Comparison of ENCODE assay signal across 8 cellular contexts in genomic region chr4:54227261-54228063, GRCh38. TPM values are rescaled to one million over a fixed set of nuclear protein-coding genes. Genes with fewer than 3 reads are reported as not detected.
DNase-seq lines count a peak whose midpoint lies in the region; TF ChIP-seq lines count a peak whose summit lies in the region.

No MANE protein-coding gene starts in this region.

- no peaks in the 10 kb centered on the region for H3K9me3 ChIP-seq in neural progenitor cell (ENCODE audit: low read depth)

- DNase-seq in BJ (ENCODE audit: low read depth) = no peak
- DNase-seq in H4 (ENCODE audit: low spot score) = peak; percentile 51
- DNase-seq in T1000 (lab: John Stamatoyannopoulos, UW) = peak; percentile 78
- DNase-seq in fibroblast of pulmonary artery (ENCODE audit: low read depth) = peak; percentile 76
- peak; percentile 72 for DNase-seq in neural progenitor cell (ENCODE audit: low spot score)
- DNase-seq in DMS153 treated with DMSO at 0.1 percent for 48 hours (lab: John Stamatoyannopoulos, UW; ENCODE audit: unreplicated experiment) = no peak
- no peak for DNase-seq in KG1 (lab: John Stamatoyannopoulos, UW)
- no peak for DNase-seq in NCI-H2227 treated with DMSO at 0.1 percent for 48 hours (lab: John Stamatoyannopoulos, UW)

- H3K79me2 ChIP-seq in neural progenitor cell (ENCODE audit: low read depth) = no peaks in the 10 kb centered on the region

- no peak for TF ChIP-seq CTCF in BJ (IDR thresholded peaks at IDR 0.05; ENCODE audit: insufficient read depth, low read depth, low read length)
- no peak for TF ChIP-seq CTCF in fibroblast of pulmonary artery (IDR thresholded peaks at IDR 0.05; ENCODE audit: low read length, missing control alignments)
- TF ChIP-seq CTCF in neural progenitor cell (IDR thresholded peaks at IDR 0.05) = no peak

- H2AFZ ChIP-seq in neural progenitor cell (replicated peaks) = peak overlapping the region; percentile 83

- H3K27ac Mint-ChIP-seq in neural progenitor cell = no peak overlapping the region

- peak overlapping the region; percentile 90 for H3K4me3 Mint-ChIP-seq in neural progenitor cell

- peaks cover 4% of the 10 kb centered on the region for H3K9me3 Mint-ChIP-seq in neural progenitor cell

- POLR2A ChIA-PET in BJ (lab: Charles Lee) = no interaction called here

- H3K4me2 ChIP-seq in neural progenitor cell = peak overlapping the region; percentile 83

- H3K4me3 ChIP-seq in BJ (ENCODE audit: low read depth, low read length) = peak overlapping the region; percentile 92
- H3K4me3 ChIP-seq in fibroblast of pulmonary artery (replicated peaks; ENCODE audit: low read depth, low read length) = peak overlapping the region; percentile 98
- H3K4me3 ChIP-seq in neural progenitor cell = peak overlapping the region; percentile 57

- peaks cover 3% of the 10 kb centered on the region for H4K20me1 ChIP-seq in neural progenitor cell (ENCODE audit: low read depth)

- H3K36me3 ChIP-seq in BJ (ENCODE audit: control insufficient read depth, insufficient read depth, low read length) = peaks cover 10% of the 10 kb centered on the region; the same call in 1 of the 2 replicates
- no peaks in the 10 kb centered on the region for H3K36me3 ChIP-seq in neural progenitor cell

- CTCF ChIA-PET in BJ (lab: Yijun Ruan, JAX) = interaction anchor here (0.6 to 5.0 kb wide), 15 partner anchors 8 to 1213 kb away, joined by 3 to 34 read pairs (median 5); no protein-coding TSS in a partner anchor

- H3F3A ChIP-seq in neural progenitor cell (ENCODE audit: low read depth) = peaks cover 14% of the 10 kb centered on the region

- no peaks in the 10 kb centered on the region for H3K36me3 Mint-ChIP-seq in neural progenitor cell

- peaks cover 77% of the 10 kb centered on the region for H3K27me3 Mint-ChIP-seq in neural progenitor cell (ENCODE audit: insufficient read depth, low read depth)

- no peaks in the 10 kb centered on the region for H3K27me3 ChIP-seq in BJ (ENCODE audit: control insufficient read depth, insufficient read depth, low read length)
- peaks cover 100% of the 10 kb centered on the region for H3K27me3 ChIP-seq in neural progenitor cell

- no peak overlapping the region for H3K27ac ChIP-seq in neural progenitor cell

- peaks cover 27% of the 10 kb centered on the region for H3K4me1 ChIP-seq in neural progenitor cell

- H3K4me1 Mint-ChIP-seq in neural progenitor cell = peaks cover 33% of the 10 kb centered on the region

- H3K9ac ChIP-seq in neural progenitor cell = no peak overlapping the region

RNA-seq across cellular contexts. Expression of gene PDGFRA, which starts 1.6 kb away (rescaled TPM):
- polyA plus RNA-seq in BJ (2011; rRNA removed) = 90.5 and 129 TPM in 2 replicates
- polyA minus RNA-seq in BJ (2011; rRNA and poly(A)+ RNA removed) = 84.9 and 119 TPM in 2 replicates
- 7.6 and 13.9 TPM in 2 replicates for total RNA-seq in H4 (2014; rRNA removed; shearing (Covaris generic))
- total RNA-seq in neural progenitor cell (ENCODE audit: low replicate concordance) = 1.8 and 2.1 TPM in 2 replicates

Comparison
In these comparisons a context has a peak if more than half of its experiments do, and no peak if none do; other contexts are left out.
1. DNase-seq: peak in H4 (single experiment), T1000 (single experiment), fibroblast of pulmonary artery (single experiment) and neural progenitor cell (single experiment); none in BJ (single experiment), DMS153 treated with DMSO at 0.1 percent for 48 hours (single experiment), KG1 (single experiment) and NCI-H2227 treated with DMSO at 0.1 percent for 48 hours (single experiment).
2. Peak in every context shown above with its lines, with median percentiles within 50 percentile points of each other: H3K4me3 ChIP-seq.